9 cellular contexts compared by ENCODE assay signal in the genomic region with DNA sequence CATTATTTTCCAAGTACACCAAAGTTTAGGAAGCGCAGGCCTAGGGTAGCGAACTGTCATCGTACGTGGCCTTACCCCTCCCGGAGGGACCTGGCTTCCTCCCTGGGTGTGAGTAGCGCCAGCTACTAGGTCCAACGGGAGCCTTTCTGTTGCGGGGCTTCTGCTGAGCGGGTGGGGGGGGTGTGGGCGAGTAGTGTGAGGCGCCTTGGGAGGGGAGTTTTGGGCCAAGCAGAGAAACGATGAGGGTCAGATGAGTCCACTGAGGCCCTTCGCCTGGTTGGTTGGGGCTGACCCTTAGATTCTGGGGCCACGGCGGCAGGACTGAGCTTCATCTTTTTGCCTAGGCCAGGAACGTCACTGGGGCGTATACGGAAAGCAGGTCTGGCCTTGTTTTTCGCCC. TPM values are rescaled to one million over a fixed set of nuclear protein-coding genes. Genes with fewer than 3 reads are reported as not detected.
DNase-seq lines count a peak whose midpoint lies in the region; ATAC-seq, FAIRE-seq and TF ChIP-seq lines count a peak whose summit lies in the region.
"Had no signal": no experiment of that assay in that cellular context is flagged by ENCODE, and none has a peak within 500 bp of the region (broad histone marks: within the 10 kb centered on the region; RNA-seq: fewer than 3 reads in every experiment).

No MANE protein-coding gene starts in this region.

- ATAC-seq in mucosa of descending colon: no peak
- ATAC-seq in HG02642 (IDR thresholded peaks at IDR 0.05; ENCODE audit: poor library complexity, unreplicated experiment): no peak

- POLR2A ChIA-PET in A673 (lab: Charles Lee; ENCODE audit: low non-redundant PET): interaction anchor here (0.7 kb wide), 1 partner anchor 81 kb away, joined by 10 read pairs; a partner anchor contains a TSS

- H3K36me3 ChIP-seq in A673 (ENCODE audit: insufficient read depth, low read length, poor library complexity, severe bottlenecking) (no peaks in the 10 kb centered on the region), mucosa of descending colon (ENCODE audit: low read depth) (no peaks in the 10 kb centered on the region)

- DNase-seq in A673 (ENCODE audit: low spot score) (no peak), HL-60 (ENCODE audit: low read depth in 1 of 2, low spot score in 1 of 2) (no peak), cardiac fibroblast (ENCODE audit: low read depth in 2 of 2) (no peak), mucosa of descending colon (peak in 1 of 3 donors; percentile 38), NAMALWA (ENCODE audit: low spot score) (no peak), SW 1271 (lab: John Stamatoyannopoulos, UW) (no peak), RCC 7860 (ENCODE audit: low spot score) (no peak)

- H3K9me3 ChIP-seq in A673 (ENCODE audit: low read depth, low read length, poor library complexity, severe bottlenecking) (no peaks in the 10 kb centered on the region), mucosa of descending colon (no peaks in the 10 kb centered on the region)

- peak overlapping the region; percentile 77 for H3K4me3 ChIP-seq in A673 (ENCODE audit: low read depth, low read length, poor library complexity, severe bottlenecking)
- H3K4me3 ChIP-seq in HL-60 (replicated peaks; ENCODE audit: insufficient read depth, low read length): peak overlapping the region; percentile 84
- peak overlapping the region; percentile 68 to 69 for H3K4me3 ChIP-seq in cardiac fibroblast (replicated peaks in 1 of 2; ENCODE audit: low read depth in 2 of 2, low read length in 2 of 2)
- H3K4me3 ChIP-seq in mucosa of descending colon: peak overlapping the region; percentile 48

- TF ChIP-seq CTCF in A673 (conservative IDR thresholded peaks at IDR 0.05; ENCODE audit: low read depth, low read length) (no peak), HL-60 (IDR thresholded peaks at IDR 0.05; ENCODE audit: insufficient read depth, low read length) (no peak), cardiac fibroblast (IDR thresholded peaks at IDR 0.05; ENCODE audit: low read depth, low read length) (no peak), mucosa of descending colon (IDR thresholded peaks at IDR 0.05) (no peak)

- CTCF ChIA-PET in A673 (lab: Charles Lee): interaction anchor here (1.3 kb wide), 1 partner anchor 207 kb away, joined by 3 read pairs; a partner anchor contains a TSS

- H3K27ac ChIP-seq in A673 (ENCODE audit: low read depth, low read length, poor library complexity, severe bottlenecking): peak overlapping the region; percentile 91
- no peak overlapping the region; the same call in 1 of the 2 replicates for H3K27ac ChIP-seq in HL-60 (replicated peaks)

- intact Hi-C loops in A673 (cut with micrococcal nuclease; ENCODE audit: unreplicated experiment) (no loop called here), mucosa of descending colon (cut with DNase I, micrococcal nuclease) (no loop called here)

- no TSS peak for BruUV-seq in A673 (replicated peaks; lab: Mats Ljungman, UMichigan)

- H3K4me1 ChIP-seq in A673 (ENCODE audit: insufficient read depth, low read length, poor library complexity, severe bottlenecking) (peaks cover 22% of the 10 kb centered on the region), mucosa of descending colon (ENCODE audit: low read depth) (peaks cover 25% of the 10 kb centered on the region)

- FAIRE-seq in RCC 7860 (lab: Jason Lieb, UNC): no peak
- FAIRE-seq: colon had no signal

- H3K27me3 ChIP-seq in A673 (replicated peaks; ENCODE audit: insufficient read depth, low read depth, low read length, poor library complexity) (no peaks in the 10 kb centered on the region), HL-60 (ENCODE audit: insufficient read depth, poor library complexity, severe bottlenecking) (no peaks in the 10 kb centered on the region)

RNA-seq across cellular contexts. Expression of a gene that starts 0.9 kb away (rescaled TPM):
- total RNA-seq in A673 (2021) (3.9 and 8.0 TPM in 2 replicates), mucosa of descending colon (10 to 100 TPM; 17.6 to 29.3 (median 28.6) TPM)
